1 cellular context compared by ENCODE assay signal in genomic region chr2:219278655-219279150, GRCh38.
TF ChIP-seq lines count a peak whose summit lies in the region.

No MANE protein-coding gene starts in this region.

TF ChIP-seq in HepG2, 621 proteins besides CTCF, POLR2A, EP300 and RAD21:
- TF ChIP-seq TMF1 (CRISPR knock-in tag; IDR thresholded peaks at IDR 0.05; ENCODE audit: low read depth) (peak; percentile 4; the same call in 1 of the 2 replicates), PHF5A (CRISPR knock-in tag; IDR thresholded peaks at IDR 0.05; ENCODE audit: low read depth, unreplicated experiment) (no peak), KMT2B (CRISPR knock-in tag; IDR thresholded peaks at IDR 0.05) (no peak), PRMT3 (CRISPR knock-in tag; IDR thresholded peaks at IDR 0.05; ENCODE audit: borderline replicate concordance, low read depth) (0 out of 2 replicates have a peak, but pooled peaks have one; percentile 14), ZNF883 (CRISPR knock-in tag; IDR thresholded peaks at IDR 0.05; ENCODE audit: not compliant biosample characterization) (peak; percentile 18), ZFAT (CRISPR knock-in tag; conservative IDR thresholded peaks at IDR 0.05) (no peak), ZNF274 (CRISPR knock-in tag; IDR thresholded peaks at IDR 0.05) (peak; percentile 1; the same call in 1 of the 2 replicates), REST (IDR thresholded peaks at IDR 0.05; ENCODE audit: borderline replicate concordance in 1 of 2, low read depth in 1 of 2, low read length in 2 of 2) (no peak), TOPORS (CRISPR knock-in tag; IDR thresholded peaks at IDR 0.05) (0 out of 2 replicates have a peak, but pooled peaks have one; percentile 13), ATF3 (CRISPR knock-in tag; IDR thresholded peaks at IDR 0.05) (no peak), ATM (IDR thresholded peaks at IDR 0.05; ENCODE audit: borderline replicate concordance) (no peak), ZNF816 (CRISPR knock-in tag; IDR thresholded peaks at IDR 0.05; ENCODE audit: borderline replicate concordance) (0 out of 2 replicates have a peak, but pooled peaks have one; percentile 17), PRDM10 (CRISPR knock-in tag; IDR thresholded peaks at IDR 0.05; ENCODE audit: low read depth) (0 out of 2 replicates have a peak, but pooled peaks have one; percentile 3), JARID2 (CRISPR knock-in tag; IDR thresholded peaks at IDR 0.05; ENCODE audit: insufficient replicate concordance) (no peak), ZNF510 (CRISPR knock-in tag; IDR thresholded peaks at IDR 0.05; ENCODE audit: low read depth) (peak; percentile 29; the same call in 1 of the 2 replicates), RNF219 (CRISPR knock-in tag; IDR thresholded peaks at IDR 0.05) (peak; percentile 80; the same call in 1 of the 2 replicates), RARG (CRISPR knock-in tag; IDR thresholded peaks at IDR 0.05; ENCODE audit: low read depth) (0 out of 2 replicates have a peak, but pooled peaks have one; percentile 25), NAIF1 (CRISPR knock-in tag; IDR thresholded peaks at IDR 0.05; ENCODE audit: borderline replicate concordance) (0 out of 2 replicates have a peak, but pooled peaks have one; percentile 15), ZSCAN30 (CRISPR knock-in tag; IDR thresholded peaks at IDR 0.05) (no peak)
- TF ChIP-seq, protein P1, sequence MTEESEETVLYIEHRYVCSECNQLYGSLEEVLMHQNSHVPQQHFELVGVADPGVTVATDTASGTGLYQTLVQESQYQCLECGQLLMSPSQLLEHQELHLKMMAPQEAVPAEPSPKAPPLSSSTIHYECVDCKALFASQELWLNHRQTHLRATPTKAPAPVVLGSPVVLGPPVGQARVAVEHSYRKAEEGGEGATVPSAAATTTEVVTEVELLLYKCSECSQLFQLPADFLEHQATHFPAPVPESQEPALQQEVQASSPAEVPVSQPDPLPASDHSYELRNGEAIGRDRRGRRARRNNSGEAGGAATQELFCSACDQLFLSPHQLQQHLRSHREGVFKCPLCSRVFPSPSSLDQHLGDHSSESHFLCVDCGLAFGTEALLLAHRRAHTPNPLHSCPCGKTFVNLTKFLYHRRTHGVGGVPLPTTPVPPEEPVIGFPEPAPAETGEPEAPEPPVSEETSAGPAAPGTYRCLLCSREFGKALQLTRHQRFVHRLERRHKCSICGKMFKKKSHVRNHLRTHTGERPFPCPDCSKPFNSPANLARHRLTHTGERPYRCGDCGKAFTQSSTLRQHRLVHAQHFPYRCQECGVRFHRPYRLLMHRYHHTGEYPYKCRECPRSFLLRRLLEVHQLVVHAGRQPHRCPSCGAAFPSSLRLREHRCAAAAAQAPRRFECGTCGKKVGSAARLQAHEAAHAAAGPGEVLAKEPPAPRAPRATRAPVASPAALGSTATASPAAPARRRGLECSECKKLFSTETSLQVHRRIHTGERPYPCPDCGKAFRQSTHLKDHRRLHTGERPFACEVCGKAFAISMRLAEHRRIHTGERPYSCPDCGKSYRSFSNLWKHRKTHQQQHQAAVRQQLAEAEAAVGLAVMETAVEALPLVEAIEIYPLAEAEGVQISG (CRISPR knock-in tag; IDR thresholded peaks at IDR 0.05), result no peak
- TF ChIP-seq, protein P2, sequence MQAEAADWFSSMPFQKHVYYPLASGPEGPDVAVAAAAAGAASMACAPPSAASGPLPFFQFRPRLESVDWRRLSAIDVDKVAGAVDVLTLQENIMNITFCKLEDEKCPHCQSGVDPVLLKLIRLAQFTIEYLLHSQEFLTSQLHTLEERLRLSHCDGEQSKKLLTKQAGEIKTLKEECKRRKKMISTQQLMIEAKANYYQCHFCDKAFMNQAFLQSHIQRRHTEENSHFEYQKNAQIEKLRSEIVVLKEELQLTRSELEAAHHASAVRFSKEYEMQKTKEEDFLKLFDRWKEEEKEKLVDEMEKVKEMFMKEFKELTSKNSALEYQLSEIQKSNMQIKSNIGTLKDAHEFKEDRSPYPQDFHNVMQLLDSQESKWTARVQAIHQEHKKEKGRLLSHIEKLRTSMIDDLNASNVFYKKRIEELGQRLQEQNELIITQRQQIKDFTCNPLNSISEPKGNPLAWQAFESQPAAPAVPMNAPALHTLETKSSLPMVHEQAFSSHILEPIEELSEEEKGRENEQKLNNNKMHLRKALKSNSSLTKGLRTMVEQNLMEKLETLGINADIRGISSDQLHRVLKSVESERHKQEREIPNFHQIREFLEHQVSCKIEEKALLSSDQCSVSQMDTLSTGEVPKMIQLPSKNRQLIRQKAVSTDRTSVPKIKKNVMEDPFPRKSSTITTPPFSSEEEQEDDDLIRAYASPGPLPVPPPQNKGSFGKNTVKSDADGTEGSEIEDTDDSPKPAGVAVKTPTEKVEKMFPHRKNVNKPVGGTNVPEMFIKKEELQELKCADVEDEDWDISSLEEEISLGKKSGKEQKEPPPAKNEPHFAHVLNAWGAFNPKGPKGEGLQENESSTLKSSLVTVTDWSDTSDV (CRISPR knock-in tag; IDR thresholded peaks at IDR 0.05), result 0 out of 2 replicates have a peak, but pooled peaks have one; percentile 2
TF ChIP-seq in HepG2: peak in this region for 12.
